21 cellular contexts compared by ENCODE assay signal in genomic region chr15:90879730-90880366, GRCh38. TPM values are rescaled to one million over a fixed set of nuclear protein-coding genes. Genes with fewer than 3 reads are reported as not detected.
DNase-seq lines count a peak whose midpoint lies in the region; ATAC-seq, FAIRE-seq and TF ChIP-seq lines count a peak whose summit lies in the region.
"Had no signal": no experiment of that assay in that cellular context is flagged by ENCODE, and none has a peak within 500 bp of the region (broad histone marks: within the 10 kb centered on the region; RNA-seq: fewer than 3 reads in every experiment).

No MANE protein-coding gene starts in this region.

- H2AFZ ChIP-seq in K562 (ENCODE audit: low read depth, low read length): no peak overlapping the region
- H2AFZ ChIP-seq: GM23248 had no signal

- TF ChIP-seq RAD21 in K562 (CRISPR knock-in tag; conservative IDR thresholded peaks at IDR 0.05 in 1 of 2, IDR thresholded peaks at IDR 0.05 in 1 of 2): no peak

- no peak for TF ChIP-seq CTCF in RWPE2 (IDR thresholded peaks at IDR 0.05; ENCODE audit: poor library complexity, severe bottlenecking)
- TF ChIP-seq CTCF in K562 (IDR thresholded peaks at IDR 0.05 in 2 of 3, conservative IDR thresholded peaks at IDR 0.05 in 1 of 3; ENCODE audit: insufficient read depth in 2 of 3, low read depth in 1 of 3, low read length in 3 of 3): no peak
- no peak for TF ChIP-seq CTCF in lower leg skin (IDR thresholded peaks at IDR 0.05)

- no peaks in the 10 kb centered on the region for H3K27me3 ChIP-seq in RWPE2 (ENCODE audit: insufficient read depth, poor library complexity, severe bottlenecking)
- H3K27me3 ChIP-seq in K562 (ENCODE audit: control insufficient read depth in 2 of 2, insufficient read depth in 2 of 2, low read length in 2 of 2): no peaks in the 10 kb centered on the region
- H3K27me3 ChIP-seq: BE2C, MG63 had no signal

- peak overlapping the region; percentile 62 for H3K27ac Mint-ChIP-seq in activated CD4-positive, alpha-beta T cell treated with anti-CD3 and anti-CD28 coated beads, Interleukin-2, amount 10 ng/mL, durations not matched to agents 24 days and 14 days
- H3K27ac Mint-ChIP-seq in activated CD4-positive, alpha-beta T cell treated with anti-CD3 and anti-CD28 coated beads, Interleukin-2, amount 10 ng/mL, durations not matched to agents 7 days and 5 days: no peak overlapping the region

- TF ChIP-seq POLR2A in K562 (conservative IDR thresholded peaks at IDR 0.05): no peak
- TF ChIP-seq POLR2A in lower leg skin (IDR thresholded peaks at IDR 0.05): no peak

- H3K9ac ChIP-seq in K562 (ENCODE audit: insufficient read depth in 1 of 2, low read depth in 2 of 2, low read length in 2 of 2): no peak overlapping the region
- H3K9ac ChIP-seq: GM23248 had no signal

- no peak for FAIRE-seq in K562 (lab: Jason Lieb, UNC)
- FAIRE-seq: A549, GM12891, RCC 7860 had no signal

- H3K4me1 Mint-ChIP-seq in activated CD4-positive, alpha-beta T cell treated with anti-CD3 and anti-CD28 coated beads, Interleukin-2, amount 10 ng/mL, durations not matched to agents 24 days and 14 days: peaks cover 47% of the 10 kb centered on the region
- peaks cover 33% of the 10 kb centered on the region for H3K4me1 Mint-ChIP-seq in activated CD4-positive, alpha-beta T cell treated with anti-CD3 and anti-CD28 coated beads, Interleukin-2, amount 10 ng/mL, durations not matched to agents 7 days and 5 days

- no TSS peak for BruUV-seq in K562 (replicated peaks; lab: Mats Ljungman, UMichigan)

- H3K79me2 ChIP-seq in K562 (ENCODE audit: control insufficient read depth, insufficient read depth, low read length): peaks cover 17% of the 10 kb centered on the region

- WGBS in K562 (ENCODE audit: insufficient coverage, low coverage, missing lambda C conversion rate): 98% methylated on average over 12 of the region's 35 CpGs
- 90 to 91% methylated on average over 29 to 31 of the region's 35 CpGs for WGBS in lower leg skin, 2 donors

- no peak for DNase-seq in activated CD4-positive, alpha-beta T cell treated with anti-CD3 and anti-CD28 coated beads, Interleukin-2, amount 10 ng/mL, durations not matched to agents 24 days and 14 days
- DNase-seq in activated CD4-positive, alpha-beta T cell treated with anti-CD3 and anti-CD28 coated beads, Interleukin-2, amount 10 ng/mL, durations not matched to agents 7 days and 5 days: no peak
- DNase-seq in COLO668 (lab: John Stamatoyannopoulos, UW; ENCODE audit: unreplicated experiment): peak; percentile 15
- peak; percentile 79 for DNase-seq in RWPE2 (ENCODE audit: low spot score)
- DNase-seq in K562 (ENCODE audit: extremely low read depth in 1 of 4, low spot score in 3 of 4): no peak
- DNase-seq in lower leg skin (ENCODE audit: low spot score in 2 of 2): no peak
- no peak for DNase-seq in glomerular visceral epithelial cell (ENCODE audit: extremely low spot score)
- DNase-seq in NCI-H774 (lab: John Stamatoyannopoulos, UW): no peak
- DNase-seq: BE2C, COR-L47, GM23248, H9, MG63, NCI-H1048, NCI-H1417 treated with DMSO at 0.1 percent for 48 hours, NCI-H187, NCI-H69, SHP77 had no signal

- H3K9me1 ChIP-seq in K562 (ENCODE audit: control insufficient read depth, insufficient read depth, low read length): peaks cover 3% of the 10 kb centered on the region

- peaks cover 50% of the 10 kb centered on the region for H3K36me3 ChIP-seq in RWPE2 (ENCODE audit: low read depth)
- H3K36me3 ChIP-seq in K562 (ENCODE audit: control insufficient read depth, insufficient read depth, low read length): peaks cover 87% of the 10 kb centered on the region

- no peaks in the 10 kb centered on the region for H3K27me3 Mint-ChIP-seq in activated CD4-positive, alpha-beta T cell treated with anti-CD3 and anti-CD28 coated beads, Interleukin-2, amount 10 ng/mL, durations not matched to agents 24 days and 14 days
- H3K27me3 Mint-ChIP-seq in activated CD4-positive, alpha-beta T cell treated with anti-CD3 and anti-CD28 coated beads, Interleukin-2, amount 10 ng/mL, durations not matched to agents 7 days and 5 days: no peaks in the 10 kb centered on the region

- no peak overlapping the region for H3K4me2 ChIP-seq in K562 (ENCODE audit: insufficient read depth, low read length)
- H3K4me2 ChIP-seq: A549 had no signal

- in situ Hi-C loops in K562 (cut with MboI): loop anchor here (10.0 kb wide), 1 partner anchor 565 kb away; no protein-coding TSS in a partner anchor

- H3K9me3 Mint-ChIP-seq in activated CD4-positive, alpha-beta T cell treated with anti-CD3 and anti-CD28 coated beads, Interleukin-2, amount 10 ng/mL, durations not matched to agents 24 days and 14 days: no peaks in the 10 kb centered on the region
- H3K9me3 Mint-ChIP-seq in activated CD4-positive, alpha-beta T cell treated with anti-CD3 and anti-CD28 coated beads, Interleukin-2, amount 10 ng/mL, durations not matched to agents 7 days and 5 days: no peaks in the 10 kb centered on the region
- H3K9me3 Mint-ChIP-seq: H9 had no signal

- no peaks in the 10 kb centered on the region for H3K9me3 ChIP-seq in RWPE2 (ENCODE audit: severe bottlenecking)
- no peaks in the 10 kb centered on the region for H3K9me3 ChIP-seq in K562 (replicated peaks; ENCODE audit: control insufficient read depth, insufficient read depth, low read depth, low read length)
- H3K9me3 ChIP-seq: A549, BE2C, MG63 had no signal

- H3K36me3 Mint-ChIP-seq in activated CD4-positive, alpha-beta T cell treated with anti-CD3 and anti-CD28 coated beads, Interleukin-2, amount 10 ng/mL, durations not matched to agents 24 days and 14 days (ENCODE audit: low read depth): peaks cover 71% of the 10 kb centered on the region
- H3K36me3 Mint-ChIP-seq in activated CD4-positive, alpha-beta T cell treated with anti-CD3 and anti-CD28 coated beads, Interleukin-2, amount 10 ng/mL, durations not matched to agents 7 days and 5 days (ENCODE audit: low read depth): peaks cover 49% of the 10 kb centered on the region

- no peak for ATAC-seq in RWPE2 (ENCODE audit: low read depth)
- ATAC-seq in K562: no peak
- ATAC-seq: A549 had no signal

- intact Hi-C loops in activated CD4-positive, alpha-beta T cell treated with anti-CD3 and anti-CD28 coated beads, Interleukin-2, amount 10 ng/mL, durations not matched to agents 24 days and 14 days (cut with micrococcal nuclease): no loop called here
- intact Hi-C loops in K562 (cut with micrococcal nuclease): loop anchor here (10.0 kb wide), 1 partner anchor 555 kb away; no protein-coding TSS in a partner anchor
- intact Hi-C loops in lower leg skin (cut with DNase I; ENCODE audit: low total_unique reads): loop anchor here (5.0 kb wide), 1 partner anchor 1878 kb away; no protein-coding TSS in a partner anchor

- POLR2A ChIA-PET in activated CD4-positive, alpha-beta T cell treated with anti-CD3 and anti-CD28 coated beads, Interleukin-2, amount 10 ng/mL, durations not matched to agents 7 days and 5 days (lab: Charles Lee): no interaction called here
- POLR2A ChIA-PET in K562 (lab: Yijun Ruan, JAX): interaction anchor here (1.0 kb wide), 1 partner anchor 10 kb away, joined by 4 read pairs; no protein-coding TSS in a partner anchor

- TF ChIP-seq EP300 in K562 (IDR thresholded peaks at IDR 0.05; ENCODE audit: low read length): no peak

- peaks cover 6% of the 10 kb centered on the region; the same call in 1 of the 2 replicates for H4K20me1 ChIP-seq in K562 (replicated peaks; ENCODE audit: control insufficient read depth, insufficient read depth, low read length)

- CTCF ChIA-PET in activated CD4-positive, alpha-beta T cell treated with anti-CD3 and anti-CD28 coated beads, Interleukin-2, amount 10 ng/mL, durations not matched to agents 7 days and 5 days (lab: Charles Lee): no interaction called here
- CTCF ChIA-PET in K562 (lab: Yijun Ruan, JAX; ENCODE audit: low intra/inter-chr PET ratio): no interaction called here

- no peaks in the 10 kb centered on the region for H3K4me1 ChIP-seq in RWPE2 (ENCODE audit: insufficient read depth, poor library complexity, severe bottlenecking)
- H3K4me1 ChIP-seq in K562 (replicated peaks in 1 of 2; ENCODE audit: control insufficient read depth in 2 of 2, insufficient read depth in 2 of 2, low read length in 2 of 2): peaks cover 0 to 61% of the 10 kb centered on the region in 2 experiments; a peak in 2 of 5 replicates
- H3K4me1 ChIP-seq: A549, BE2C had no signal

- no peak overlapping the region for H3K4me3 Mint-ChIP-seq in activated CD4-positive, alpha-beta T cell treated with anti-CD3 and anti-CD28 coated beads, Interleukin-2, amount 10 ng/mL, durations not matched to agents 24 days and 14 days
- H3K4me3 Mint-ChIP-seq in activated CD4-positive, alpha-beta T cell treated with anti-CD3 and anti-CD28 coated beads, Interleukin-2, amount 10 ng/mL, durations not matched to agents 7 days and 5 days: no peak overlapping the region
- H3K4me3 Mint-ChIP-seq: H9 had no signal

- H3K27ac ChIP-seq in RWPE2 (ENCODE audit: poor library complexity, severe bottlenecking) (no peak overlapping the region), K562 (ENCODE audit: extremely low read depth, low read depth, low read length) (no peak overlapping the region)
- H3K27ac ChIP-seq: A549, GM23248 had no signal

- H3K4me3 ChIP-seq in RWPE2 (ENCODE audit: severe bottlenecking): no peak overlapping the region
- no peak overlapping the region for H3K4me3 ChIP-seq in K562
- H3K4me3 ChIP-seq in lower leg skin (ENCODE audit: low read depth, poor library complexity, severe bottlenecking): no peak overlapping the region
- H3K4me3 ChIP-seq: A549, GM23248, MG63 had no signal

RNA-seq across cellular contexts. Expression of gene FES, which starts 4.5 kb away (rescaled TPM):
- 32.5 and 33.7 TPM in 2 replicates for total RNA-seq in activated CD4-positive, alpha-beta T cell treated with anti-CD3 and anti-CD28 coated beads, Interleukin-2, amount 10 ng/mL, durations not matched to agents 24 days and 14 days
- 10 to 100 TPM in 1 of 2 experiments, 1 to 10 TPM in 1; 8.6 to 10.7 TPM for total RNA-seq in activated CD4-positive, alpha-beta T cell treated with anti-CD3 and anti-CD28 coated beads, Interleukin-2, amount 10 ng/mL, durations not matched to agents 7 days and 5 days
- 3.7 and 18.5 TPM in 2 replicates for total RNA-seq in K562 (2011; cell fraction: chromatin; rRNA removed; ENCODE audit: low replicate concordance)
- 5.1 and 10.8 TPM in 2 replicates for total RNA-seq in K562 (2011; cell fraction: nucleolus; rRNA removed)
- 3.3 and 6.0 TPM in 2 replicates for total RNA-seq in K562 (2011; cell fraction: nucleoplasm; rRNA removed)
- 0.86 and 1.6 TPM in 2 replicates for total RNA-seq in K562 (2014; rRNA removed)
- 0.73 and 1.1 TPM in 2 replicates for total RNA-seq in K562 (2014; rRNA removed; fragmentation: Illumina TruSeq; extraction: Trizol)
- total RNA-seq in K562 (2015; rRNA removed; fragmentation: Illumina TruSeq; extraction: Trizol): 0.72 and 1.1 TPM in 2 replicates
- 1.3 and 2.6 TPM in 2 replicates for total RNA-seq in K562 (2021)
- 0.38 and 1.0 TPM in 2 replicates for polyA plus RNA-seq in K562 (2011; rRNA removed)
- polyA plus RNA-seq in K562 (2011; cell fraction: cytosol; rRNA removed): 0.83 and 1.2 TPM in 2 replicates
- polyA plus RNA-seq in K562 (2011; cell fraction: nucleus; rRNA removed): 4.8 and 6.6 TPM in 2 replicates
- 1.1 and 2.8 TPM in 2 replicates for polyA plus RNA-seq in K562 (2012)
- 0.55 and 0.66 TPM in 2 replicates for polyA plus RNA-seq in K562 (2014; fragmentation: Illumina TruSeq; extraction: Trizol)
- polyA plus RNA-seq in K562 (2014; fragmentation: Nextera tagmentation; extraction: Ambion mirVana): under 1 TPM; 0.82 to 0.91 TPM
- 0.78 and 2.5 TPM in 2 replicates for polyA plus RNA-seq in K562 (2014; rRNA removed)
- 0.14 and 0.45 TPM in 2 replicates for polyA minus RNA-seq in K562 (2011; rRNA and poly(A)+ RNA removed)
- 0.86 and 2.5 TPM in 2 replicates for polyA minus RNA-seq in K562 (2011; cell fraction: cytosol; rRNA and poly(A)+ RNA removed)
- polyA minus RNA-seq in K562 (2011; cell fraction: nucleus; rRNA and poly(A)+ RNA removed): 4.0 and 4.3 TPM in 2 replicates
- 10 to 100 TPM in 2 of 4 donors, 1 to 10 TPM in 2; 3.6 to 17.9 (median 11.0) TPM for total RNA-seq in lower leg skin

RNA-seq across cellular contexts. Expression of gene FURIN, which starts 11.5 kb away (rescaled TPM):
- total RNA-seq in activated CD4-positive, alpha-beta T cell treated with anti-CD3 and anti-CD28 coated beads, Interleukin-2, amount 10 ng/mL, durations not matched to agents 24 days and 14 days: 432 TPM in 2 replicates
- total RNA-seq in activated CD4-positive, alpha-beta T cell treated with anti-CD3 and anti-CD28 coated beads, Interleukin-2, amount 10 ng/mL, durations not matched to agents 7 days and 5 days: 100 to 1,000 TPM; 148 to 153 TPM
- 29.3 and 88.9 TPM in 2 replicates for total RNA-seq in K562 (2011; cell fraction: chromatin; rRNA removed; ENCODE audit: low replicate concordance)
- 101 and 110 TPM in 2 replicates for total RNA-seq in K562 (2011; cell fraction: nucleolus; rRNA removed)
- 63.1 TPM in 2 replicates for total RNA-seq in K562 (2011; cell fraction: nucleoplasm; rRNA removed)
- 49.9 and 69.9 TPM in 2 replicates for total RNA-seq in K562 (2014; rRNA removed)
- 10.0 and 11.7 TPM in 2 replicates for total RNA-seq in K562 (2014; rRNA removed; fragmentation: Illumina TruSeq; extraction: Trizol)
- total RNA-seq in K562 (2015; rRNA removed; fragmentation: Illumina TruSeq; extraction: Trizol): 34.8 and 36.0 TPM in 2 replicates
- 93.5 and 99.9 TPM in 2 replicates for total RNA-seq in K562 (2021)
- 22.4 and 30.8 TPM in 2 replicates for polyA plus RNA-seq in K562 (2011; rRNA removed)
- 31.2 and 60.1 TPM in 2 replicates for polyA plus RNA-seq in K562 (2011; cell fraction: cytosol; rRNA removed)
- polyA plus RNA-seq in K562 (2011; cell fraction: nucleus; rRNA removed): 42.7 and 71.3 TPM in 2 replicates
- 74.8 and 95.4 TPM in 2 replicates for polyA plus RNA-seq in K562 (2012)
- polyA plus RNA-seq in K562 (2014; fragmentation: Illumina TruSeq; extraction: Trizol): 36.4 and 61.7 TPM in 2 replicates
- 1 to 10 TPM in 1 of 2 experiments, under 1 TPM in 1; 0.92 to 1.1 TPM for polyA plus RNA-seq in K562 (2014; fragmentation: Nextera tagmentation; extraction: Ambion mirVana)
- polyA plus RNA-seq in K562 (2014; rRNA removed): 49.1 and 50.3 TPM in 2 replicates
- polyA minus RNA-seq in K562 (2011; rRNA and poly(A)+ RNA removed): 12.3 and 17.9 TPM in 2 replicates
- polyA minus RNA-seq in K562 (2011; cell fraction: cytosol; rRNA and poly(A)+ RNA removed): 47.5 and 65.9 TPM in 2 replicates
- 24.6 and 32.0 TPM in 2 replicates for polyA minus RNA-seq in K562 (2011; cell fraction: nucleus; rRNA and poly(A)+ RNA removed)
- 100 to 1,000 TPM; 114 to 163 (median 149) TPM for total RNA-seq in lower leg skin

RNA-seq across cellular contexts. Expression of gene MAN2A2, which starts 23.3 kb away (rescaled TPM):
- 196 and 206 TPM in 2 replicates for total RNA-seq in activated CD4-positive, alpha-beta T cell treated with anti-CD3 and anti-CD28 coated beads, Interleukin-2, amount 10 ng/mL, durations not matched to agents 24 days and 14 days
- total RNA-seq in activated CD4-positive, alpha-beta T cell treated with anti-CD3 and anti-CD28 coated beads, Interleukin-2, amount 10 ng/mL, durations not matched to agents 7 days and 5 days: 10 to 100 TPM; 77.4 to 97.4 TPM
- total RNA-seq in K562 (2011; cell fraction: chromatin; rRNA removed; ENCODE audit: low replicate concordance): 447 and 1,128 TPM in 2 replicates
- 692 and 704 TPM in 2 replicates for total RNA-seq in K562 (2011; cell fraction: nucleolus; rRNA removed)
- total RNA-seq in K562 (2011; cell fraction: nucleoplasm; rRNA removed): 460 and 506 TPM in 2 replicates
- 35.0 and 53.7 TPM in 2 replicates for total RNA-seq in K562 (2014; rRNA removed)
- total RNA-seq in K562 (2014; rRNA removed; fragmentation: Illumina TruSeq; extraction: Trizol): 20.6 and 25.0 TPM in 2 replicates
- 43.3 and 43.4 TPM in 2 replicates for total RNA-seq in K562 (2015; rRNA removed; fragmentation: Illumina TruSeq; extraction: Trizol)
- 116 and 151 TPM in 2 replicates for total RNA-seq in K562 (2021)
- polyA plus RNA-seq in K562 (2011; rRNA removed): 71.7 and 195 TPM in 2 replicates
- polyA plus RNA-seq in K562 (2011; cell fraction: cytosol; rRNA removed): 119 and 133 TPM in 2 replicates
- 1,870 and 1,995 TPM in 2 replicates for polyA plus RNA-seq in K562 (2011; cell fraction: nucleus; rRNA removed)
- 92.0 and 210 TPM in 2 replicates for polyA plus RNA-seq in K562 (2012)
- 130 and 131 TPM in 2 replicates for polyA plus RNA-seq in K562 (2014; fragmentation: Illumina TruSeq; extraction: Trizol)
- 10 to 100 TPM in 1 of 2 experiments, 1 to 10 TPM in 1; 7.3 to 13.7 TPM for polyA plus RNA-seq in K562 (2014; fragmentation: Nextera tagmentation; extraction: Ambion mirVana)
- 114 and 121 TPM in 2 replicates for polyA plus RNA-seq in K562 (2014; rRNA removed)
- 30.7 and 41.4 TPM in 2 replicates for polyA minus RNA-seq in K562 (2011; rRNA and poly(A)+ RNA removed)
- 71.5 and 84.4 TPM in 2 replicates for polyA minus RNA-seq in K562 (2011; cell fraction: cytosol; rRNA and poly(A)+ RNA removed)
- polyA minus RNA-seq in K562 (2011; cell fraction: nucleus; rRNA and poly(A)+ RNA removed): 264 and 379 TPM in 2 replicates
- 10 to 100 TPM; 21.8 to 43.5 (median 27.4) TPM for total RNA-seq in lower leg skin

RNA-seq across cellular contexts. Expression of gene HDDC3, which starts 52.5 kb away (rescaled TPM):
- total RNA-seq in activated CD4-positive, alpha-beta T cell treated with anti-CD3 and anti-CD28 coated beads, Interleukin-2, amount 10 ng/mL, durations not matched to agents 24 days and 14 days: 36.3 and 39.9 TPM in 2 replicates
- total RNA-seq in activated CD4-positive, alpha-beta T cell treated with anti-CD3 and anti-CD28 coated beads, Interleukin-2, amount 10 ng/mL, durations not matched to agents 7 days and 5 days: 10 to 100 TPM; 22.9 to 26.2 TPM
- 27.3 and 60.3 TPM in 2 replicates for total RNA-seq in K562 (2011; cell fraction: chromatin; rRNA removed; ENCODE audit: low replicate concordance)
- 59.5 and 62.4 TPM in 2 replicates for total RNA-seq in K562 (2011; cell fraction: nucleolus; rRNA removed)
- 46.9 and 47.9 TPM in 2 replicates for total RNA-seq in K562 (2011; cell fraction: nucleoplasm; rRNA removed)
- total RNA-seq in K562 (2014; rRNA removed) (54.1 and 64.9 TPM in 2 replicates), K562 (2014; rRNA removed; fragmentation: Illumina TruSeq; extraction: Trizol) (28.2 and 33.0 TPM in 2 replicates), K562 (2015; rRNA removed; fragmentation: Illumina TruSeq; extraction: Trizol) (36.6 and 36.9 TPM in 2 replicates), K562 (2021) (42.6 and 43.0 TPM in 2 replicates), lower leg skin (10 to 100 TPM; 12.0 to 21.1 (median 19.4) TPM)
- polyA plus RNA-seq in K562 (2011; rRNA removed) (30.8 and 33.4 TPM in 2 replicates), K562 (2014; fragmentation: Illumina TruSeq; extraction: Trizol) (51.7 and 54.2 TPM in 2 replicates), K562 (2014; fragmentation: Nextera tagmentation; extraction: Ambion mirVana) (10 to 100 TPM; 14.9 to 21.3 TPM), K562 (2014; rRNA removed) (55.8 and 65.8 TPM in 2 replicates)
- 37.1 and 49.7 TPM in 2 replicates for polyA plus RNA-seq in K562 (2011; cell fraction: cytosol; rRNA removed)
- polyA plus RNA-seq in K562 (2011; cell fraction: nucleus; rRNA removed): 37.0 and 41.5 TPM in 2 replicates
- 29.7 and 31.4 TPM in 2 replicates for polyA plus RNA-seq in K562 (2012)
- 21.5 and 26.2 TPM in 2 replicates for polyA minus RNA-seq in K562 (2011; rRNA and poly(A)+ RNA removed)
- polyA minus RNA-seq in K562 (2011; cell fraction: cytosol; rRNA and poly(A)+ RNA removed): 10.3 and 15.1 TPM in 2 replicates
- polyA minus RNA-seq in K562 (2011; cell fraction: nucleus; rRNA and poly(A)+ RNA removed): 28.9 and 44.4 TPM in 2 replicates

RNA-seq across cellular contexts. Expression of gene UNC45A, which starts 55.2 kb away (rescaled TPM):
- 66.9 and 67.0 TPM in 2 replicates for total RNA-seq in activated CD4-positive, alpha-beta T cell treated with anti-CD3 and anti-CD28 coated beads, Interleukin-2, amount 10 ng/mL, durations not matched to agents 24 days and 14 days
- total RNA-seq in activated CD4-positive, alpha-beta T cell treated with anti-CD3 and anti-CD28 coated beads, Interleukin-2, amount 10 ng/mL, durations not matched to agents 7 days and 5 days: 10 to 100 TPM; 59.3 to 69.8 TPM
- 131 and 331 TPM in 2 replicates for total RNA-seq in K562 (2011; cell fraction: chromatin; rRNA removed; ENCODE audit: low replicate concordance)
- total RNA-seq in K562 (2011; cell fraction: nucleolus; rRNA removed): 205 and 228 TPM in 2 replicates
- total RNA-seq in K562 (2011; cell fraction: nucleoplasm; rRNA removed): 113 and 152 TPM in 2 replicates
- total RNA-seq in K562 (2014; rRNA removed): 59.8 and 65.2 TPM in 2 replicates
- total RNA-seq in K562 (2014; rRNA removed; fragmentation: Illumina TruSeq; extraction: Trizol): 19.2 and 22.6 TPM in 2 replicates
- 47.7 and 52.5 TPM in 2 replicates for total RNA-seq in K562 (2015; rRNA removed; fragmentation: Illumina TruSeq; extraction: Trizol)
- 79.0 and 79.3 TPM in 2 replicates for total RNA-seq in K562 (2021)
- 43.7 and 56.7 TPM in 2 replicates for polyA plus RNA-seq in K562 (2011; rRNA removed)
- 46.7 and 62.9 TPM in 2 replicates for polyA plus RNA-seq in K562 (2011; cell fraction: cytosol; rRNA removed)
- 163 and 164 TPM in 2 replicates for polyA plus RNA-seq in K562 (2011; cell fraction: nucleus; rRNA removed)
- 75.1 and 75.7 TPM in 2 replicates for polyA plus RNA-seq in K562 (2012)
- polyA plus RNA-seq in K562 (2014; fragmentation: Illumina TruSeq; extraction: Trizol): 35.7 and 46.7 TPM in 2 replicates
- polyA plus RNA-seq in K562 (2014; fragmentation: Nextera tagmentation; extraction: Ambion mirVana): 10 to 100 TPM; 22.4 to 23.1 TPM
- 54.5 and 55.5 TPM in 2 replicates for polyA plus RNA-seq in K562 (2014; rRNA removed)
- polyA minus RNA-seq in K562 (2011; rRNA and poly(A)+ RNA removed): 51.9 and 58.7 TPM in 2 replicates
- 50.4 and 51.9 TPM in 2 replicates for polyA minus RNA-seq in K562 (2011; cell fraction: cytosol; rRNA and poly(A)+ RNA removed)
- polyA minus RNA-seq in K562 (2011; cell fraction: nucleus; rRNA and poly(A)+ RNA removed): 51.0 and 77.4 TPM in 2 replicates
- total RNA-seq in lower leg skin: 10 to 100 TPM; 56.5 to 79.1 (median 68.2) TPM

Comparison
In these comparisons a context has a peak if more than half of its experiments do, and no peak if none do; other contexts are left out.
1. DNase-seq: peak in COLO668 (single experiment) and RWPE2 (single experiment); none in activated CD4-positive, alpha-beta T cell treated with anti-CD3 and anti-CD28 coated beads, Interleukin-2, amount 10 ng/mL, durations not matched to agents 24 days and 14 days (single experiment), activated CD4-positive, alpha-beta T cell treated with anti-CD3 and anti-CD28 coated beads, Interleukin-2, amount 10 ng/mL, durations not matched to agents 7 days and 5 days (single experiment), K562 (0 of 4), lower leg skin (0 of 2), glomerular visceral epithelial cell (single experiment) and NCI-H774 (single experiment).